1 cellular context compared by ENCODE assay signal in the genomic region with DNA sequence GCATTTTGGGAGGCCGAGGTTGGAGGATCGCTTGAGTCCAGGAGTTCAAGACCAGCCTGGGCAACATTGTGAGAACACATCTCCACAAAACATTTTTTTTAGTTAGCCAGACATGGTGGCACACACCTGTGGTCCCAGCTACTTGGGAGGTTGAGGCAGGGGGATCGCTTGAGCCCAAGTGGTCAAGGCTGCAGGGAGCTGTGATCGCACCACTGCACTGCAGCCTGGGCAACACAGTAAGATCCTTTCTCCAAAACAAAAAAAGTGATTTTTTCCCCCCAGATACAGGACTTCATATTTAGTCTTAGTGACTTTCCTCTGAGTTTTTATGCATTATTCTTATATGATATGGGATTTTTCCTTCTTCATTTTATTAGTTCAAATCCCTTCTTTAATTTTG.
TF ChIP-seq lines count a peak whose summit lies in the region.

No MANE protein-coding gene starts in this region.

TF ChIP-seq in HepG2, 621 proteins besides CTCF, POLR2A, EP300 and RAD21 (continued from another document):
- TF ChIP-seq, protein P1, sequence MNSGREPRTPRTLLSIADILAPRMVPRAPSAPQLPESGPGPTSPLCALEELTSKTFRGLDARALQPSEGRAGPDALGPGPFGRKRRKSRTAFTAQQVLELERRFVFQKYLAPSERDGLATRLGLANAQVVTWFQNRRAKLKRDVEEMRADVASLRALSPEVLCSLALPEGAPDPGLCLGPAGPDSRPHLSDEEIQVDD (CRISPR knock-in tag; IDR thresholded peaks at IDR 0.05; ENCODE audit: borderline replicate concordance) = no peak
